In genomic region chr19:49664171-49665070, GRCh38 we compare ENCODE assay signal across 1 cellular context.
TF ChIP-seq lines count a peak whose summit lies in the region.

No MANE protein-coding gene starts in this region.

TF ChIP-seq in HepG2, 621 proteins besides CTCF, POLR2A, EP300 and RAD21 (continued from another document and continues in another):
- TF ChIP-seq, protein P1, sequence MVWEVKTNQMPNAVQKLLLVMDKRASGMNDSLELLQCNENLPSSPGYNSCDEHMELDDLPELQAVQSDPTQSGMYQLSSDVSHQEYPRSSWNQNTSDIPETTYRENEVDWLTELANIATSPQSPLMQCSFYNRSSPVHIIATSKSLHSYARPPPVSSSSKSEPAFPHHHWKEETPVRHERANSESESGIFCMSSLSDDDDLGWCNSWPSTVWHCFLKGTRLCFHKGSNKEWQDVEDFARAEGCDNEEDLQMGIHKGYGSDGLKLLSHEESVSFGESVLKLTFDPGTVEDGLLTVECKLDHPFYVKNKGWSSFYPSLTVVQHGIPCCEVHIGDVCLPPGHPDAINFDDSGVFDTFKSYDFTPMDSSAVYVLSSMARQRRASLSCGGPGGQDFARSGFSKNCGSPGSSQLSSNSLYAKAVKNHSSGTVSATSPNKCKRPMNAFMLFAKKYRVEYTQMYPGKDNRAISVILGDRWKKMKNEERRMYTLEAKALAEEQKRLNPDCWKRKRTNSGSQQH (CRISPR knock-in tag; IDR thresholded peaks at IDR 0.05; ENCODE audit: low read depth), result no peak
- TF ChIP-seq ZNF331 (CRISPR knock-in tag; IDR thresholded peaks at IDR 0.05), result no peak
- TF ChIP-seq ZNF260 (CRISPR knock-in tag; IDR thresholded peaks at IDR 0.05; ENCODE audit: borderline replicate concordance, low read depth), result no peak
- no peak for TF ChIP-seq MYNN (CRISPR knock-in tag; IDR thresholded peaks at IDR 0.05; ENCODE audit: low read depth)
- peak; percentile 82 for TF ChIP-seq ZNF687 (CRISPR knock-in tag; IDR thresholded peaks at IDR 0.05)
- TF ChIP-seq IRF2 (CRISPR knock-in tag; IDR thresholded peaks at IDR 0.05), result peak; percentile 55; the same call in 1 of the 2 replicates
- no peak for TF ChIP-seq JDP2 (CRISPR knock-in tag; IDR thresholded peaks at IDR 0.05; ENCODE audit: borderline replicate concordance)
- TF ChIP-seq, protein P2, sequence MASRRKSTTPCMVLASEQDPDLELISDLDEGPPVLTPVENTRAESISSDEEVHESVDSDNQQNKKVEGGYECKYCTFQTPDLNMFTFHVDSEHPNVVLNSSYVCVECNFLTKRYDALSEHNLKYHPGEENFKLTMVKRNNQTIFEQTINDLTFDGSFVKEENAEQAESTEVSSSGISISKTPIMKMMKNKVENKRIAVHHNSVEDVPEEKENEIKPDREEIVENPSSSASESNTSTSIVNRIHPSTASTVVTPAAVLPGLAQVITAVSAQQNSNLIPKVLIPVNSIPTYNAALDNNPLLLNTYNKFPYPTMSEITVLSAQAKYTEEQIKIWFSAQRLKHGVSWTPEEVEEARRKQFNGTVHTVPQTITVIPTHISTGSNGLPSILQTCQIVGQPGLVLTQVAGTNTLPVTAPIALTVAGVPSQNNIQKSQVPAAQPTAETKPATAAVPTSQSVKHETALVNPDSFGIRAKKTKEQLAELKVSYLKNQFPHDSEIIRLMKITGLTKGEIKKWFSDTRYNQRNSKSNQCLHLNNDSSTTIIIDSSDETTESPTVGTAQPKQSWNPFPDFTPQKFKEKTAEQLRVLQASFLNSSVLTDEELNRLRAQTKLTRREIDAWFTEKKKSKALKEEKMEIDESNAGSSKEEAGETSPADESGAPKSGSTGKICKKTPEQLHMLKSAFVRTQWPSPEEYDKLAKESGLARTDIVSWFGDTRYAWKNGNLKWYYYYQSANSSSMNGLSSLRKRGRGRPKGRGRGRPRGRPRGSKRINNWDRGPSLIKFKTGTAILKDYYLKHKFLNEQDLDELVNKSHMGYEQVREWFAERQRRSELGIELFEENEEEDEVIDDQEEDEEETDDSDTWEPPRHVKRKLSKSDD (CRISPR knock-in tag; IDR thresholded peaks at IDR 0.05; ENCODE audit: low read depth), result no peak
- TF ChIP-seq, protein P3, sequence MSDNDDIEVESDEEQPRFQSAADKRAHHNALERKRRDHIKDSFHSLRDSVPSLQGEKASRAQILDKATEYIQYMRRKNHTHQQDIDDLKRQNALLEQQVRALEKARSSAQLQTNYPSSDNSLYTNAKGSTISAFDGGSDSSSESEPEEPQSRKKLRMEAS (IDR thresholded peaks at IDR 0.05), result no peak; the same call in 1 of the 2 replicates
- TF ChIP-seq NFKB2 (CRISPR knock-in tag; IDR thresholded peaks at IDR 0.05; ENCODE audit: borderline replicate concordance), result no peak
- TF ChIP-seq, protein P4, sequence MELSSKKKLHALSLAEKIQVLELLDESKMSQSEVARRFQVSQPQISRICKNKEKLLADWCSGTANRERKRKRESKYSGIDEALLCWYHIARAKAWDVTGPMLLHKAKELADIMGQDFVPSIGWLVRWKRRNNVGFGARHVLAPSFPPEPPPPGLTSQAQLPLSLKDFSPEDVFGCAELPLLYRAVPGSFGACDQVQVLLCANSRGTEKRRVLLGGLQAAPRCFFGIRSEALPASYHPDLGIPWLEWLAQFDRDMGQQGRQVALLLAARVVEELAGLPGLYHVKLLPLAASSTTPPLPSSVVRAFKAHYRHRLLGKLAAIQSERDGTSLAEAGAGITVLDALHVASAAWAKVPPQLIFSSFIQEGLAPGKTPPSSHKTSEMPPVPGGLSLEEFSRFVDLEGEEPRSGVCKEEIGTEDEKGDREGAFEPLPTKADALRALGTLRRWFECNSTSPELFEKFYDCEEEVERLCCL (CRISPR knock-in tag; IDR thresholded peaks at IDR 0.05; ENCODE audit: borderline replicate concordance), result no peak
- no peak for TF ChIP-seq ZNF850 (CRISPR knock-in tag; conservative IDR thresholded peaks at IDR 0.05)
- TF ChIP-seq GATAD1 (CRISPR knock-in tag; IDR thresholded peaks at IDR 0.05), result peak; percentile 22; the same call in 1 of the 2 replicates
- no peak for TF ChIP-seq PRMT3 (CRISPR knock-in tag; IDR thresholded peaks at IDR 0.05; ENCODE audit: borderline replicate concordance, low read depth)
- no peak for TF ChIP-seq ZNF878 (CRISPR knock-in tag; IDR thresholded peaks at IDR 0.05)
- peak; percentile 59; the same call in 1 of the 2 replicates for TF ChIP-seq ZGPAT (CRISPR knock-in tag; IDR thresholded peaks at IDR 0.05)
- TF ChIP-seq ZFP82 (CRISPR knock-in tag; IDR thresholded peaks at IDR 0.05; ENCODE audit: borderline replicate concordance), result no peak
- no peak for TF ChIP-seq NFRKB (IDR thresholded peaks at IDR 0.05)
- no peak for TF ChIP-seq ZNF224 (CRISPR knock-in tag; IDR thresholded peaks at IDR 0.05)
- no peak for TF ChIP-seq ZSCAN20 (CRISPR knock-in tag; IDR thresholded peaks at IDR 0.05; ENCODE audit: borderline replicate concordance)
- 0 out of 2 replicates have a peak, but pooled peaks have one; percentile 31 for TF ChIP-seq ZBTB7B (CRISPR knock-in tag; IDR thresholded peaks at IDR 0.05)
- TF ChIP-seq RBFOX2 (IDR thresholded peaks at IDR 0.05; ENCODE audit: low read depth, low read length), result peak; percentile 81
- TF ChIP-seq HOXA3 (CRISPR knock-in tag; IDR thresholded peaks at IDR 0.05), result no peak
- TF ChIP-seq, protein P5, sequence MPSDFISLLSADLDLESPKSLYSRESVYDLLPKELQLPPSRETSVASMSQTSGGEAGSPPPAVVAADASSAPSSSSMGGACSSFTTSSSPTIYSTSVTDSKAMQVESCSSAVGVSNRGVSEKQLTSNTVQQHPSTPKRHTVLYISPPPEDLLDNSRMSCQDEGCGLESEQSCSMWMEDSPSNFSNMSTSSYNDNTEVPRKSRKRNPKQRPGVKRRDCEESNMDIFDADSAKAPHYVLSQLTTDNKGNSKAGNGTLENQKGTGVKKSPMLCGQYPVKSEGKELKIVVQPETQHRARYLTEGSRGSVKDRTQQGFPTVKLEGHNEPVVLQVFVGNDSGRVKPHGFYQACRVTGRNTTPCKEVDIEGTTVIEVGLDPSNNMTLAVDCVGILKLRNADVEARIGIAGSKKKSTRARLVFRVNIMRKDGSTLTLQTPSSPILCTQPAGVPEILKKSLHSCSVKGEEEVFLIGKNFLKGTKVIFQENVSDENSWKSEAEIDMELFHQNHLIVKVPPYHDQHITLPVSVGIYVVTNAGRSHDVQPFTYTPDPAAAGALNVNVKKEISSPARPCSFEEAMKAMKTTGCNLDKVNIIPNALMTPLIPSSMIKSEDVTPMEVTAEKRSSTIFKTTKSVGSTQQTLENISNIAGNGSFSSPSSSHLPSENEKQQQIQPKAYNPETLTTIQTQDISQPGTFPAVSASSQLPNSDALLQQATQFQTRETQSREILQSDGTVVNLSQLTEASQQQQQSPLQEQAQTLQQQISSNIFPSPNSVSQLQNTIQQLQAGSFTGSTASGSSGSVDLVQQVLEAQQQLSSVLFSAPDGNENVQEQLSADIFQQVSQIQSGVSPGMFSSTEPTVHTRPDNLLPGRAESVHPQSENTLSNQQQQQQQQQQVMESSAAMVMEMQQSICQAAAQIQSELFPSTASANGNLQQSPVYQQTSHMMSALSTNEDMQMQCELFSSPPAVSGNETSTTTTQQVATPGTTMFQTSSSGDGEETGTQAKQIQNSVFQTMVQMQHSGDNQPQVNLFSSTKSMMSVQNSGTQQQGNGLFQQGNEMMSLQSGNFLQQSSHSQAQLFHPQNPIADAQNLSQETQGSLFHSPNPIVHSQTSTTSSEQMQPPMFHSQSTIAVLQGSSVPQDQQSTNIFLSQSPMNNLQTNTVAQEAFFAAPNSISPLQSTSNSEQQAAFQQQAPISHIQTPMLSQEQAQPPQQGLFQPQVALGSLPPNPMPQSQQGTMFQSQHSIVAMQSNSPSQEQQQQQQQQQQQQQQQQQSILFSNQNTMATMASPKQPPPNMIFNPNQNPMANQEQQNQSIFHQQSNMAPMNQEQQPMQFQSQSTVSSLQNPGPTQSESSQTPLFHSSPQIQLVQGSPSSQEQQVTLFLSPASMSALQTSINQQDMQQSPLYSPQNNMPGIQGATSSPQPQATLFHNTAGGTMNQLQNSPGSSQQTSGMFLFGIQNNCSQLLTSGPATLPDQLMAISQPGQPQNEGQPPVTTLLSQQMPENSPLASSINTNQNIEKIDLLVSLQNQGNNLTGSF (CRISPR knock-in tag; IDR thresholded peaks at IDR 0.05), result no peak
- no peak for TF ChIP-seq GMEB2 (CRISPR knock-in tag; IDR thresholded peaks at IDR 0.05; ENCODE audit: low read depth)
- TF ChIP-seq ZNF780A (CRISPR knock-in tag; IDR thresholded peaks at IDR 0.05), result no peak
- TF ChIP-seq KLF9 (CRISPR knock-in tag; IDR thresholded peaks at IDR 0.05; ENCODE audit: low read depth), result peak; percentile 48; the same call in 1 of the 2 replicates
- TF ChIP-seq ISX (CRISPR knock-in tag; conservative IDR thresholded peaks at IDR 0.05), result no peak
- no peak for TF ChIP-seq POLR2AphosphoS2 (IDR thresholded peaks at IDR 0.05; ENCODE audit: low read depth, low read length)
- 0 out of 2 replicates have a peak, but pooled peaks have one; percentile 20 for TF ChIP-seq BCL6 (CRISPR knock-in tag; IDR thresholded peaks at IDR 0.05)
- no peak for TF ChIP-seq ERF (CRISPR knock-in tag; IDR thresholded peaks at IDR 0.05)
- no peak for TF ChIP-seq CHD4 (IDR thresholded peaks at IDR 0.05; ENCODE audit: borderline replicate concordance, low read length)
- TF ChIP-seq ZNF256 (CRISPR knock-in tag; conservative IDR thresholded peaks at IDR 0.05), result no peak
- no peak for TF ChIP-seq ZNF205 (CRISPR knock-in tag; IDR thresholded peaks at IDR 0.05)
- no peak for TF ChIP-seq ZNF180 (CRISPR knock-in tag; IDR thresholded peaks at IDR 0.05; ENCODE audit: borderline replicate concordance, low read depth)
- TF ChIP-seq ARNT (IDR thresholded peaks at IDR 0.05), result no peak
- TF ChIP-seq TAF1 (CRISPR knock-in tag; IDR thresholded peaks at IDR 0.05), result peak; percentile 73
- no peak for TF ChIP-seq HMG20B (CRISPR knock-in tag; conservative IDR thresholded peaks at IDR 0.05)
- TF ChIP-seq ZNF337 (CRISPR knock-in tag; IDR thresholded peaks at IDR 0.05; ENCODE audit: borderline replicate concordance, low read depth), result no peak
- no peak for TF ChIP-seq HOXD1 (CRISPR knock-in tag; IDR thresholded peaks at IDR 0.05)
- TF ChIP-seq ZKSCAN1 (IDR thresholded peaks at IDR 0.05; ENCODE audit: low read length), result no peak
- TF ChIP-seq ZNF232 (CRISPR knock-in tag; IDR thresholded peaks at IDR 0.05; ENCODE audit: borderline replicate concordance), result no peak
- no peak for TF ChIP-seq JUND (CRISPR knock-in tag; IDR thresholded peaks at IDR 0.05)
- TF ChIP-seq MATR3 (CRISPR knock-in tag; IDR thresholded peaks at IDR 0.05), result no peak
- TF ChIP-seq SAP130 (CRISPR knock-in tag; IDR thresholded peaks at IDR 0.05; ENCODE audit: low read depth), result peak; percentile 85
- no peak; the same call in 1 of the 2 replicates for TF ChIP-seq ZFP91 (CRISPR knock-in tag; IDR thresholded peaks at IDR 0.05; ENCODE audit: borderline replicate concordance)
- peak; percentile 58; the same call in 1 of the 2 replicates for TF ChIP-seq REL (CRISPR knock-in tag; conservative IDR thresholded peaks at IDR 0.05)
